ENCODE assay signal across 23 cellular contexts in the genomic region with DNA sequence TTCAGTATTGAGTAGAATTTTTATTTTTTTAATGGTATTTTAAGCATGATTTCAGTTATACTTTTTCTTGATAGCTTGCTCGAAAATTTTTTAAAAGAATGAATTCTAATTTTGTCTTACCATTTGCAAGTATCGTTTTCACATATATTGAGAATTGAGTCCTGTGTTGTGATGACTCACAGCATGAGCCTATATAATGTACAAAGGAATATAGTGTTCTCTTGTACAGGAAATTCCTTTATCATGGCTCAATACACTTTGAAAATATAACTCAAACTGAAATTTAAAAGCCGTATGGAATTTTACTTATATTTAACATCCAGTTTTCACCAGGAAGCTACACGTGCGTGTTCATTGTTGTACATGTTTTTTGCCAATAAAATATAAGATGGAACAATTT.
"Had no signal": no experiment of that assay in that cellular context is flagged by ENCODE, and none has a peak within 500 bp of the region (broad histone marks: within the 10 kb centered on the region; RNA-seq: fewer than 3 reads in every experiment).

No MANE protein-coding gene starts in this region.

- H3K27ac ChIP-seq: esophagus squamous epithelium, heart left ventricle, neutrophil, psoas muscle, skin epidermis, thoracic aorta had no signal

- H3K36me3 ChIP-seq: esophagus squamous epithelium, heart left ventricle, neutrophil, thoracic aorta had no signal

- H3K9me3 ChIP-seq: esophagus squamous epithelium, heart left ventricle, mucosa of descending colon, neutrophil, psoas muscle, thoracic aorta had no signal

- H3K27me3 Mint-ChIP-seq: dendritic cell treated with granulocyte-macrophage colony-stimulating factor and Interleukin-4, amounts not matched to agents 40 ng/mL and 50 ng/mL, for 4 days; stimulated activated naive B cell treated with anti-CD40 and anti-IgM and Interleukin-4, amounts not matched to agents 10 μg/mL and 1 μg/mL and 100 μg/mL, for 72 hours had no signal

- ATAC-seq: effector memory CD8-positive, alpha-beta T cell; heart left ventricle; mucosa of descending colon; naive thymus-derived CD8-positive, alpha-beta T cell; psoas muscle; sciatic nerve; stimulated activated naive B cell treated with anti-CD40 and anti-IgM and Interleukin-4, amounts not matched to agents 10 μg/mL and 1 μg/mL and 100 μg/mL, for 72 hours; stimulated activated naive CD8-positive, alpha-beta T cell treated with anti-CD3 and anti-CD28 coated beads, Interleukin-15, amount 100 ng/mL, for 72 hours had no signal

- DNase-seq: effector memory CD8-positive, alpha-beta T cell; esophagus squamous epithelium; foreskin fibroblast; heart left ventricle; hippocampal formation; kidney glomerular epithelial cell; mammary epithelial cell; mucosa of descending colon; naive thymus-derived CD8-positive, alpha-beta T cell; psoas muscle; retina; stimulated activated CD4-positive, alpha-beta T cell treated with anti-CD3 and anti-CD28 coated beads, Interleukin-2, amount 100 ng/mL, for 24 hours; stimulated activated CD4-positive, alpha-beta T cell treated with anti-CD3 and anti-CD28 coated beads, Interleukin-4, amount 100 ng/mL, for 4 hours; stimulated activated naive B cell treated with anti-CD40 and anti-IgM and Interleukin-4, amounts not matched to agents 10 μg/mL and 1 μg/mL and 100 μg/mL, for 72 hours; stimulated activated naive CD8-positive, alpha-beta T cell treated with anti-CD3 and anti-CD28 coated beads, Interleukin-15, amount 100 ng/mL, for 72 hours; trophoblast cell had no signal

- H3K9me3 Mint-ChIP-seq: dendritic cell treated with granulocyte-macrophage colony-stimulating factor and Interleukin-4, amounts not matched to agents 40 ng/mL and 50 ng/mL, for 4 days; effector memory CD8-positive, alpha-beta T cell had no signal

- H3K4me1 ChIP-seq: esophagus squamous epithelium, heart left ventricle, psoas muscle had no signal

- H3K4me1 Mint-ChIP-seq: naive thymus-derived CD8-positive, alpha-beta T cell; stimulated activated naive B cell treated with anti-CD40 and anti-IgM and Interleukin-4, amounts not matched to agents 10 μg/mL and 1 μg/mL and 100 μg/mL, for 72 hours; stimulated activated naive CD8-positive, alpha-beta T cell treated with anti-CD3 and anti-CD28 coated beads, Interleukin-15, amount 100 ng/mL, for 72 hours had no signal

- FAIRE-seq: colon, islet of Langerhans had no signal

- H3K4me3 ChIP-seq: esophagus squamous epithelium, heart left ventricle, mucosa of descending colon, psoas muscle, skin epidermis, thoracic aorta had no signal

- H3K27ac Mint-ChIP-seq: dendritic cell treated with granulocyte-macrophage colony-stimulating factor and Interleukin-4, amounts not matched to agents 40 ng/mL and 50 ng/mL, for 4 days; effector memory CD8-positive, alpha-beta T cell; naive thymus-derived CD8-positive, alpha-beta T cell; stimulated activated naive B cell treated with anti-CD40 and anti-IgM and Interleukin-4, amounts not matched to agents 10 μg/mL and 1 μg/mL and 100 μg/mL, for 72 hours; stimulated activated naive CD8-positive, alpha-beta T cell treated with anti-CD3 and anti-CD28 coated beads, Interleukin-15, amount 100 ng/mL, for 72 hours had no signal

- H3K27me3 ChIP-seq: esophagus squamous epithelium, heart left ventricle, neutrophil had no signal

- H3K36me3 Mint-ChIP-seq: stimulated activated naive B cell treated with anti-CD40 and anti-IgM and Interleukin-4, amounts not matched to agents 10 μg/mL and 1 μg/mL and 100 μg/mL, for 72 hours had no signal

- H3K4me3 Mint-ChIP-seq: dendritic cell treated with granulocyte-macrophage colony-stimulating factor and Interleukin-4, amounts not matched to agents 40 ng/mL and 50 ng/mL, for 4 days; effector memory CD8-positive, alpha-beta T cell; naive thymus-derived CD8-positive, alpha-beta T cell; stimulated activated naive B cell treated with anti-CD40 and anti-IgM and Interleukin-4, amounts not matched to agents 10 μg/mL and 1 μg/mL and 100 μg/mL, for 72 hours; stimulated activated naive CD8-positive, alpha-beta T cell treated with anti-CD3 and anti-CD28 coated beads, Interleukin-15, amount 100 ng/mL, for 72 hours had no signal
